Comparison of ENCODE assay signal across 9 cellular contexts in genomic region chr12:14597480-14597879, GRCh38. TPM values are rescaled to one million over a fixed set of nuclear protein-coding genes. Genes with fewer than 3 reads are reported as not detected.
"Had no signal": no experiment of that assay in that cellular context is flagged by ENCODE, and none has a peak within 500 bp of the region (broad histone marks: within the 10 kb centered on the region; RNA-seq: fewer than 3 reads in every experiment).

No MANE protein-coding gene starts in this region.

- H3K4me3 ChIP-seq: K562 had no signal

- H3K4me2 ChIP-seq: KMS-11 had no signal

- H3K27ac ChIP-seq: HL-60, KMS-11 had no signal

- FAIRE-seq: HepG2, HTR-8/SVneo, K562 had no signal

- DNase-seq: IMR-90, KBM-7, KG1 had no signal

- ATAC-seq: HepG2, K562 had no signal

RNA-seq across cellular contexts. Expression of gene PLBD1, which starts 29.8 kb away (rescaled TPM):
- total RNA-seq: HepG2, HT1080 had no signal
- polyA plus RNA-seq: HepG2, IMR-90 had no signal
